ENCODE assay signal across 1 cellular context in the genomic region with DNA sequence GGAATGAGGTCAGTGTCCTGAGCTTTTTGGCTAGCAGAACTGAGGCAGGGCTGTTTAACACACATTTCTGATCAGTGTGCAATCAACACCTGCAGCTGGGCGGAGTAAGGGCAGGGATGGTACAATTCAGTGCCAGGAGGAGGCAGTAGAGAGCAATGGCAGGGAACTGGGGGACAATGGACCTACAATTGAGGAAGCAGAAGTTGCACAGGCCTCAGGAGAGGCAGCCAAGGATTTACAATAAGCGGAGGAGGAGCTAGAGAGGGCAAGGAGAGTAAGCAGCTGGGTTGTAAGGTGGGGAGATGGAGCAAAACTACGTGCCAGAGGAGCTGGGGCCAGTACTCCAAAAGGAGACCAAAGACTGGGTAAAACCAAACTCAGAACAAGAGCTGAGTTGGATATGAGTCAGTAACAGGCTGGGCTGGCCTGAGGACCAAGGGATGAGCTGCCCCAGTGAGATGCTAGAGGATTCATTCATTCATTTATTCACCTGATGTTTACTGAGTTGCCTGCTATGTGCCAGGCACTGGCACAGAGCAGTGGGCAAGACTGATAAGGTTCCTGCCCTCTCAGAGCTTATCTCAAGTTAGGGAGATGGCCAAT.
TF ChIP-seq lines count a peak whose summit lies in the region.

No MANE protein-coding gene starts in this region.

TF ChIP-seq in K562, 482 proteins besides CTCF, POLR2A, EP300 and RAD21 (continued from another document and continues in another):
- TF ChIP-seq, protein P1, sequence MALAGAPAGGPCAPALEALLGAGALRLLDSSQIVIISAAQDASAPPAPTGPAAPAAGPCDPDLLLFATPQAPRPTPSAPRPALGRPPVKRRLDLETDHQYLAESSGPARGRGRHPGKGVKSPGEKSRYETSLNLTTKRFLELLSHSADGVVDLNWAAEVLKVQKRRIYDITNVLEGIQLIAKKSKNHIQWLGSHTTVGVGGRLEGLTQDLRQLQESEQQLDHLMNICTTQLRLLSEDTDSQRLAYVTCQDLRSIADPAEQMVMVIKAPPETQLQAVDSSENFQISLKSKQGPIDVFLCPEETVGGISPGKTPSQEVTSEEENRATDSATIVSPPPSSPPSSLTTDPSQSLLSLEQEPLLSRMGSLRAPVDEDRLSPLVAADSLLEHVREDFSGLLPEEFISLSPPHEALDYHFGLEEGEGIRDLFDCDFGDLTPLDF (CRISPR knock-in tag; IDR thresholded peaks at IDR 0.05), result no peak
- TF ChIP-seq HMG20A (CRISPR knock-in tag; conservative IDR thresholded peaks at IDR 0.05) (no peak), NFATC3 (IDR thresholded peaks at IDR 0.05) (no peak), ZNF586 (CRISPR knock-in tag; conservative IDR thresholded peaks at IDR 0.05) (no peak), MECOM (CRISPR knock-in tag; IDR thresholded peaks at IDR 0.05) (no peak), U2AF2 (optimal IDR thresholded peaks at IDR 0.05; ENCODE audit: low read depth, low read length) (no peak), CREB1 (IDR thresholded peaks at IDR 0.05) (no peak), CREB1 (CRISPR knock-in tag; IDR thresholded peaks at IDR 0.05) (no peak), RBM17 (IDR thresholded peaks at IDR 0.05; ENCODE audit: borderline replicate concordance, low read depth, low read length) (no peak), KAT2B (IDR thresholded peaks at IDR 0.05; ENCODE audit: low read depth, low read length) (no peak), ARID2 (IDR thresholded peaks at IDR 0.05) (peak; percentile 77), HDGF (IDR thresholded peaks at IDR 0.05) (0 out of 2 replicates have a peak, but pooled peaks have one; percentile 53), MIER1 (IDR thresholded peaks at IDR 0.05; ENCODE audit: low read depth) (no peak), POLR3A (IDR thresholded peaks at IDR 0.05; ENCODE audit: borderline replicate concordance, extremely low read depth, insufficient read depth, insufficient read length) (no peak), SMARCB1 (IDR thresholded peaks at IDR 0.05; ENCODE audit: insufficient read length, low read depth) (no peak), ZMIZ1 (IDR thresholded peaks at IDR 0.05; ENCODE audit: low read depth in 2 of 2, low read length in 2 of 2) (no peak), CHCHD3 (CRISPR knock-in tag; IDR thresholded peaks at IDR 0.05) (no peak), ZNF133 (CRISPR knock-in tag; IDR thresholded peaks at IDR 0.05) (no peak), ZNF23 (CRISPR knock-in tag; IDR thresholded peaks at IDR 0.05) (no peak), TCFL5 (CRISPR knock-in tag; conservative IDR thresholded peaks at IDR 0.05) (no peak), ZC3H8 (IDR thresholded peaks at IDR 0.05) (peak; percentile 74; the same call in 1 of the 2 replicates), ZNF609 (CRISPR knock-in tag; IDR thresholded peaks at IDR 0.05; ENCODE audit: borderline replicate concordance) (no peak), CEBPG (CRISPR knock-in tag; IDR thresholded peaks at IDR 0.05) (peak; percentile 36; the same call in 1 of the 2 replicates), CEBPG (tag; conservative IDR thresholded peaks at IDR 0.05 in 1 of 2, IDR thresholded peaks at IDR 0.05 in 1 of 2) (no peak)
- TF ChIP-seq, protein P2, sequence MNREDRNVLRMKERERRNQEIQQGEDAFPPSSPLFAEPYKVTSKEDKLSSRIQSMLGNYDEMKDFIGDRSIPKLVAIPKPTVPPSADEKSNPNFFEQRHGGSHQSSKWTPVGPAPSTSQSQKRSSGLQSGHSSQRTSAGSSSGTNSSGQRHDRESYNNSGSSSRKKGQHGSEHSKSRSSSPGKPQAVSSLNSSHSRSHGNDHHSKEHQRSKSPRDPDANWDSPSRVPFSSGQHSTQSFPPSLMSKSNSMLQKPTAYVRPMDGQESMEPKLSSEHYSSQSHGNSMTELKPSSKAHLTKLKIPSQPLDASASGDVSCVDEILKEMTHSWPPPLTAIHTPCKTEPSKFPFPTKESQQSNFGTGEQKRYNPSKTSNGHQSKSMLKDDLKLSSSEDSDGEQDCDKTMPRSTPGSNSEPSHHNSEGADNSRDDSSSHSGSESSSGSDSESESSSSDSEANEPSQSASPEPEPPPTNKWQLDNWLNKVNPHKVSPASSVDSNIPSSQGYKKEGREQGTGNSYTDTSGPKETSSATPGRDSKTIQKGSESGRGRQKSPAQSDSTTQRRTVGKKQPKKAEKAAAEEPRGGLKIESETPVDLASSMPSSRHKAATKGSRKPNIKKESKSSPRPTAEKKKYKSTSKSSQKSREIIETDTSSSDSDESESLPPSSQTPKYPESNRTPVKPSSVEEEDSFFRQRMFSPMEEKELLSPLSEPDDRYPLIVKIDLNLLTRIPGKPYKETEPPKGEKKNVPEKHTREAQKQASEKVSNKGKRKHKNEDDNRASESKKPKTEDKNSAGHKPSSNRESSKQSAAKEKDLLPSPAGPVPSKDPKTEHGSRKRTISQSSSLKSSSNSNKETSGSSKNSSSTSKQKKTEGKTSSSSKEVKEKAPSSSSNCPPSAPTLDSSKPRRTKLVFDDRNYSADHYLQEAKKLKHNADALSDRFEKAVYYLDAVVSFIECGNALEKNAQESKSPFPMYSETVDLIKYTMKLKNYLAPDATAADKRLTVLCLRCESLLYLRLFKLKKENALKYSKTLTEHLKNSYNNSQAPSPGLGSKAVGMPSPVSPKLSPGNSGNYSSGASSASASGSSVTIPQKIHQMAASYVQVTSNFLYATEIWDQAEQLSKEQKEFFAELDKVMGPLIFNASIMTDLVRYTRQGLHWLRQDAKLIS (CRISPR knock-in tag; IDR thresholded peaks at IDR 0.05), result no peak
- TF ChIP-seq, protein P3, sequence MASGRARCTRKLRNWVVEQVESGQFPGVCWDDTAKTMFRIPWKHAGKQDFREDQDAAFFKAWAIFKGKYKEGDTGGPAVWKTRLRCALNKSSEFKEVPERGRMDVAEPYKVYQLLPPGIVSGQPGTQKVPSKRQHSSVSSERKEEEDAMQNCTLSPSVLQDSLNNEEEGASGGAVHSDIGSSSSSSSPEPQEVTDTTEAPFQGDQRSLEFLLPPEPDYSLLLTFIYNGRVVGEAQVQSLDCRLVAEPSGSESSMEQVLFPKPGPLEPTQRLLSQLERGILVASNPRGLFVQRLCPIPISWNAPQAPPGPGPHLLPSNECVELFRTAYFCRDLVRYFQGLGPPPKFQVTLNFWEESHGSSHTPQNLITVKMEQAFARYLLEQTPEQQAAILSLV (tag; IDR thresholded peaks at IDR 0.05), result no peak
- TF ChIP-seq, protein P4, sequence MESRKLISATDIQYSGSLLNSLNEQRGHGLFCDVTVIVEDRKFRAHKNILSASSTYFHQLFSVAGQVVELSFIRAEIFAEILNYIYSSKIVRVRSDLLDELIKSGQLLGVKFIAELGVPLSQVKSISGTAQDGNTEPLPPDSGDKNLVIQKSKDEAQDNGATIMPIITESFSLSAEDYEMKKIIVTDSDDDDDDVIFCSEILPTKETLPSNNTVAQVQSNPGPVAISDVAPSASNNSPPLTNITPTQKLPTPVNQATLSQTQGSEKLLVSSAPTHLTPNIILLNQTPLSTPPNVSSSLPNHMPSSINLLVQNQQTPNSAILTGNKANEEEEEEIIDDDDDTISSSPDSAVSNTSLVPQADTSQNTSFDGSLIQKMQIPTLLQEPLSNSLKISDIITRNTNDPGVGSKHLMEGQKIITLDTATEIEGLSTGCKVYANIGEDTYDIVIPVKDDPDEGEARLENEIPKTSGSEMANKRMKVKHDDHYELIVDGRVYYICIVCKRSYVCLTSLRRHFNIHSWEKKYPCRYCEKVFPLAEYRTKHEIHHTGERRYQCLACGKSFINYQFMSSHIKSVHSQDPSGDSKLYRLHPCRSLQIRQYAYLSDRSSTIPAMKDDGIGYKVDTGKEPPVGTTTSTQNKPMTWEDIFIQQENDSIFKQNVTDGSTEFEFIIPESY (CRISPR knock-in tag; IDR thresholded peaks at IDR 0.05), result peak; percentile 65
- TF ChIP-seq, protein P5, sequence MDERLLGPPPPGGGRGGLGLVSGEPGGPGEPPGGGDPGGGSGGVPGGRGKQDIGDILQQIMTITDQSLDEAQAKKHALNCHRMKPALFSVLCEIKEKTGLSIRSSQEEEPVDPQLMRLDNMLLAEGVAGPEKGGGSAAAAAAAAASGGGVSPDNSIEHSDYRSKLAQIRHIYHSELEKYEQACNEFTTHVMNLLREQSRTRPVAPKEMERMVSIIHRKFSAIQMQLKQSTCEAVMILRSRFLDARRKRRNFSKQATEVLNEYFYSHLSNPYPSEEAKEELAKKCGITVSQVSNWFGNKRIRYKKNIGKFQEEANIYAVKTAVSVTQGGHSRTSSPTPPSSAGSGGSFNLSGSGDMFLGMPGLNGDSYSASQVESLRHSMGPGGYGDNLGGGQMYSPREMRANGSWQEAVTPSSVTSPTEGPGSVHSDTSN (CRISPR knock-in tag; IDR thresholded peaks at IDR 0.05; ENCODE audit: low read depth), result no peak
- TF ChIP-seq, protein P5 (tag; conservative IDR thresholded peaks at IDR 0.05; ENCODE audit: low read depth), result no peak
- TF ChIP-seq, protein P6, sequence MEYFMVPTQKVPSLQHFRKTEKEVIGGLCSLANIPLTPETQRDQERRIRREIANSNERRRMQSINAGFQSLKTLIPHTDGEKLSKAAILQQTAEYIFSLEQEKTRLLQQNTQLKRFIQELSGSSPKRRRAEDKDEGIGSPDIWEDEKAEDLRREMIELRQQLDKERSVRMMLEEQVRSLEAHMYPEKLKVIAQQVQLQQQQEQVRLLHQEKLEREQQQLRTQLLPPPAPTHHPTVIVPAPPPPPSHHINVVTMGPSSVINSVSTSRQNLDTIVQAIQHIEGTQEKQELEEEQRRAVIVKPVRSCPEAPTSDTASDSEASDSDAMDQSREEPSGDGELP (CRISPR knock-in tag; IDR thresholded peaks at IDR 0.05; ENCODE audit: borderline replicate concordance), result peak; percentile 73
- TF ChIP-seq, protein P7, sequence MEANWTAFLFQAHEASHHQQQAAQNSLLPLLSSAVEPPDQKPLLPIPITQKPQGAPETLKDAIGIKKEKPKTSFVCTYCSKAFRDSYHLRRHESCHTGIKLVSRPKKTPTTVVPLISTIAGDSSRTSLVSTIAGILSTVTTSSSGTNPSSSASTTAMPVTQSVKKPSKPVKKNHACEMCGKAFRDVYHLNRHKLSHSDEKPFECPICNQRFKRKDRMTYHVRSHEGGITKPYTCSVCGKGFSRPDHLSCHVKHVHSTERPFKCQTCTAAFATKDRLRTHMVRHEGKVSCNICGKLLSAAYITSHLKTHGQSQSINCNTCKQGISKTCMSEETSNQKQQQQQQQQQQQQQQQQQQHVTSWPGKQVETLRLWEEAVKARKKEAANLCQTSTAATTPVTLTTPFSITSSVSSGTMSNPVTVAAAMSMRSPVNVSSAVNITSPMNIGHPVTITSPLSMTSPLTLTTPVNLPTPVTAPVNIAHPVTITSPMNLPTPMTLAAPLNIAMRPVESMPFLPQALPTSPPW (CRISPR knock-in tag; IDR thresholded peaks at IDR 0.05), result peak; percentile 28; the same call in 1 of the 2 replicates
